1 cellular context compared by ENCODE assay signal in the genomic region with DNA sequence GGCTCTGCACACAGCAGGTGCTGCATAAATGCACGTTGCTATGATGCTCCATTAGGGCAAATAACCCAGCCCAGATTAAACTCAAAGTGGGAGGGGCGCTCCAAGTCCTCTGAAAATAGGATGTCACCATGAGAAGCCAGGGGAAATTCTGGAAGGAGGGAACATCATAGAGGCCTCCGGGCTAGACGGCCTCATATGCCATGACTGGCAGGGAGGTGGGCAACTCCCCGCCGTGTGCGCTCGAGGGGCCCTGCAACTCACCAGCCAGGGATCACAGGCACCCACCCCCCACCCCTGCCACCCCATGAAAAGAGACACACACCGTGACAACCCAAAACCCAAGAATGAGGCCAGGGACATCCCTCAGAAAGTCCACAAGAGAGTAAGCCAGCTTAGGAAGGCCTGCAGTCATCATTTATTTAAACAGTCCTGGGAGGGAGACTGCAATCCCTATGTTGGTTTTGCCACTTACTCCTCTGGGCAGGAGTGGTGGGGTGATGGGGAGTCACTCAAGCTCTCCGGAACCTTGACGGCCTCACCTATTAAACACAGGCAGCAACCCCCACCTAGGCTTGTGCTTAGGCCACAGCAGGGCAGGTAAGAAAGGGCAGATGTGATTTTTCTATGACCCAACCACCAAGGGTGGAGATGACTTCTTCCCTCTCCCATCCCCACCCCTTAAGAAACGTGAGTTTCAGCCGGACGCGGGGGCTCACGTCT.
TF ChIP-seq lines count a peak whose summit lies in the region.

No MANE protein-coding gene starts in this region.

TF ChIP-seq in GM12878, 131 proteins besides CTCF, POLR2A, EP300 and RAD21 (continued from another document):
- TF ChIP-seq ZBTB4 (CRISPR knock-in tag; IDR thresholded peaks at IDR 0.05), result no peak
- no peak for TF ChIP-seq RBBP5 (conservative IDR thresholded peaks at IDR 0.05)
TF ChIP-seq in GM12878: peak in this region for 0.
